Comparison of ENCODE assay signal across 1 cellular context in the genomic region with DNA sequence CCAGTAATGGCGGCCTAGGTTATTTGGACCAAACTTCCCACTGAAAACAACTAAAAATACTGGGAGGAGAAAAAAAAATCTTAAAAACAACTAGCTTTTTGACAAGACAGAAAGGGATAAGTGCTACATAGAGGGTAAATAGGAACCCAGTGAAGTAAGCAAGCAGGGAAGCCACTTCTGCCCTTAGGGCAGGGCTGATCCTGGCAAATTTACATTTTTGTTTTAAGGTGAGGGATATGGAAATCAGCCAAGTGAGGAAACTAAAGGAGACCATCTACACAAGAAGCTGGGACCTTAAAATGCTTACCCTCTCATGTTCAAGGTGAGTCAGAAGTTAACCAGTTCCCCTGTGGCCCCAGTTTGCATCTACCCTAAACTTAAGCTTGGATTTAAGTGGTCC.
TF ChIP-seq lines count a peak whose summit lies in the region.

No MANE protein-coding gene starts in this region.

TF ChIP-seq in GM23338, 12 proteins besides CTCF, POLR2A, EP300 and RAD21 (continued from another document):
- TF ChIP-seq NANOG (IDR thresholded peaks at IDR 0.05; ENCODE audit: borderline replicate concordance) (no peak), EZH2phosphoT487 (IDR thresholded peaks at IDR 0.05; ENCODE audit: unreplicated experiment) (no peak), POLR2AphosphoS5 (IDR thresholded peaks at IDR 0.05; ENCODE audit: low read depth) (no peak), ZNF114 (CRISPR knock-in tag; IDR thresholded peaks at IDR 0.05) (no peak), ZNF331 (CRISPR knock-in tag; IDR thresholded peaks at IDR 0.05; ENCODE audit: low read depth) (no peak), STAT1 (IDR thresholded peaks at IDR 0.05; ENCODE audit: unreplicated experiment) (no peak), EZH2 (IDR thresholded peaks at IDR 0.05; ENCODE audit: low read depth, unreplicated experiment) (no peak)
- TF ChIP-seq, protein P1, sequence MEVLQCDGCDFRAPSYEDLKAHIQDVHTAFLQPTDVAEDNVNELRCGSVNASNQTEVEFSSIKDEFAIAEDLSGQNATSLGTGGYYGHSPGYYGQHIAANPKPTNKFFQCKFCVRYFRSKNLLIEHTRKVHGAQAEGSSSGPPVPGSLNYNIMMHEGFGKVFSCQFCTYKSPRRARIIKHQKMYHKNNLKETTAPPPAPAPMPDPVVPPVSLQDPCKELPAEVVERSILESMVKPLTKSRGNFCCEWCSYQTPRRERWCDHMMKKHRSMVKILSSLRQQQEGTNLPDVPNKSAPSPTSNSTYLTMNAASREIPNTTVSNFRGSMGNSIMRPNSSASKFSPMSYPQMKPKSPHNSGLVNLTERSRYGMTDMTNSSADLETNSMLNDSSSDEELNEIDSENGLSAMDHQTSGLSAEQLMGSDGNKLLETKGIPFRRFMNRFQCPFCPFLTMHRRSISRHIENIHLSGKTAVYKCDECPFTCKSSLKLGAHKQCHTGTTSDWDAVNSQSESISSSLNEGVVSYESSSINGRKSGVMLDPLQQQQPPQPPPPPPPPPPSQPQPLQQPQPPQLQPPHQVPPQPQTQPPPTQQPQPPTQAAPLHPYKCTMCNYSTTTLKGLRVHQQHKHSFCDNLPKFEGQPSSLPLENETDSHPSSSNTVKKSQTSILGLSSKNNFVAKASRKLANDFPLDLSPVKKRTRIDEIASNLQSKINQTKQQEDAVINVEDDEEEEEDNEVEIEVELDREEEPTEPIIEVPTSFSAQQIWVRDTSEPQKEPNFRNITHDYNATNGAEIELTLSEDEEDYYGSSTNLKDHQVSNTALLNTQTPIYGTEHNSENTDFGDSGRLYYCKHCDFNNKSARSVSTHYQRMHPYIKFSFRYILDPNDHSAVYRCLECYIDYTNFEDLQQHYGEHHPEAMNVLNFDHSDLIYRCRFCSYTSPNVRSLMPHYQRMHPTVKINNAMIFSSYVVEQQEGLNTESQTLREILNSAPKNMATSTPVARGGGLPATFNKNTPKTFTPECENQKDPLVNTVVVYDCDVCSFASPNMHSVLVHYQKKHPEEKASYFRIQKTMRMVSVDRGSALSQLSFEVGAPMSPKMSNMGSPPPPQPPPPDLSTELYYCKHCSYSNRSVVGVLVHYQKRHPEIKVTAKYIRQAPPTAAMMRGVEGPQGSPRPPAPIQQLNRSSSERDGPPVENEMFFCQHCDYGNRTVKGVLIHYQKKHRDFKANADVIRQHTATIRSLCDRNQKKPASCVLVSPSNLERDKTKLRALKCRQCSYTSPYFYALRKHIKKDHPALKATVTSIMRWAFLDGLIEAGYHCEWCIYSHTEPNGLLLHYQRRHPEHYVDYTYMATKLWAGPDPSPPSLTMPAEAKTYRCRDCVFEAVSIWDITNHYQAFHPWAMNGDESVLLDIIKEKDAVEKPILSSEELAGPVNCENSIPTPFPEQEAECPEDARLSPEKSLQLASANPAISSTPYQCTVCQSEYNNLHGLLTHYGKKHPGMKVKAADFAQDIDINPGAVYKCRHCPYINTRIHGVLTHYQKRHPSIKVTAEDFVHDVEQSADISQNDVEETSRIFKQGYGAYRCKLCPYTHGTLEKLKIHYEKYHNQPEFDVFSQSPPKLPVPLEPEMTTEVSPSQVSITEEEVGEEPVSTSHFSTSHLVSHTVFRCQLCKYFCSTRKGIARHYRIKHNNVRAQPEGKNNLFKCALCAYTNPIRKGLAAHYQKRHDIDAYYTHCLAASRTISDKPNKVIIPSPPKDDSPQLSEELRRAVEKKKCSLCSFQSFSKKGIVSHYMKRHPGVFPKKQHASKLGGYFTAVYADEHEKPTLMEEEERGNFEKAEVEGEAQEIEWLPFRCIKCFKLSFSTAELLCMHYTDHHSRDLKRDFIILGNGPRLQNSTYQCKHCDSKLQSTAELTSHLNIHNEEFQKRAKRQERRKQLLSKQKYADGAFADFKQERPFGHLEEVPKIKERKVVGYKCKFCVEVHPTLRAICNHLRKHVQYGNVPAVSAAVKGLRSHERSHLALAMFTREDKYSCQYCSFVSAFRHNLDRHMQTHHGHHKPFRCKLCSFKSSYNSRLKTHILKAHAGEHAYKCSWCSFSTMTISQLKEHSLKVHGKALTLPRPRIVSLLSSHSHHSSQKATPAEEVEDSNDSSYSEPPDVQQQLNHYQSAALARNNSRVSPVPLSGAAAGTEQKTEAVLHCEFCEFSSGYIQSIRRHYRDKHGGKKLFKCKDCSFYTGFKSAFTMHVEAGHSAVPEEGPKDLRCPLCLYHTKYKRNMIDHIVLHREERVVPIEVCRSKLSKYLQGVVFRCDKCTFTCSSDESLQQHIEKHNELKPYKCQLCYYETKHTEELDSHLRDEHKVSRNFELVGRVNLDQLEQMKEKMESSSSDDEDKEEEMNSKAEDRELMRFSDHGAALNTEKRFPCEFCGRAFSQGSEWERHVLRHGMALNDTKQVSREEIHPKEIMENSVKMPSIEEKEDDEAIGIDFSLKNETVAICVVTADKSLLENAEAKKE (CRISPR knock-in tag; IDR thresholded peaks at IDR 0.05): no peak
- TF ChIP-seq, protein P2, sequence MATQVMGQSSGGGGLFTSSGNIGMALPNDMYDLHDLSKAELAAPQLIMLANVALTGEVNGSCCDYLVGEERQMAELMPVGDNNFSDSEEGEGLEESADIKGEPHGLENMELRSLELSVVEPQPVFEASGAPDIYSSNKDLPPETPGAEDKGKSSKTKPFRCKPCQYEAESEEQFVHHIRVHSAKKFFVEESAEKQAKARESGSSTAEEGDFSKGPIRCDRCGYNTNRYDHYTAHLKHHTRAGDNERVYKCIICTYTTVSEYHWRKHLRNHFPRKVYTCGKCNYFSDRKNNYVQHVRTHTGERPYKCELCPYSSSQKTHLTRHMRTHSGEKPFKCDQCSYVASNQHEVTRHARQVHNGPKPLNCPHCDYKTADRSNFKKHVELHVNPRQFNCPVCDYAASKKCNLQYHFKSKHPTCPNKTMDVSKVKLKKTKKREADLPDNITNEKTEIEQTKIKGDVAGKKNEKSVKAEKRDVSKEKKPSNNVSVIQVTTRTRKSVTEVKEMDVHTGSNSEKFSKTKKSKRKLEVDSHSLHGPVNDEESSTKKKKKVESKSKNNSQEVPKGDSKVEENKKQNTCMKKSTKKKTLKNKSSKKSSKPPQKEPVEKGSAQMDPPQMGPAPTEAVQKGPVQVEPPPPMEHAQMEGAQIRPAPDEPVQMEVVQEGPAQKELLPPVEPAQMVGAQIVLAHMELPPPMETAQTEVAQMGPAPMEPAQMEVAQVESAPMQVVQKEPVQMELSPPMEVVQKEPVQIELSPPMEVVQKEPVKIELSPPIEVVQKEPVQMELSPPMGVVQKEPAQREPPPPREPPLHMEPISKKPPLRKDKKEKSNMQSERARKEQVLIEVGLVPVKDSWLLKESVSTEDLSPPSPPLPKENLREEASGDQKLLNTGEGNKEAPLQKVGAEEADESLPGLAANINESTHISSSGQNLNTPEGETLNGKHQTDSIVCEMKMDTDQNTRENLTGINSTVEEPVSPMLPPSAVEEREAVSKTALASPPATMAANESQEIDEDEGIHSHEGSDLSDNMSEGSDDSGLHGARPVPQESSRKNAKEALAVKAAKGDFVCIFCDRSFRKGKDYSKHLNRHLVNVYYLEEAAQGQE (IDR thresholded peaks at IDR 0.05; ENCODE audit: unreplicated experiment): no peak
